ENCODE assay signal across 1 cellular context in the genomic region with DNA sequence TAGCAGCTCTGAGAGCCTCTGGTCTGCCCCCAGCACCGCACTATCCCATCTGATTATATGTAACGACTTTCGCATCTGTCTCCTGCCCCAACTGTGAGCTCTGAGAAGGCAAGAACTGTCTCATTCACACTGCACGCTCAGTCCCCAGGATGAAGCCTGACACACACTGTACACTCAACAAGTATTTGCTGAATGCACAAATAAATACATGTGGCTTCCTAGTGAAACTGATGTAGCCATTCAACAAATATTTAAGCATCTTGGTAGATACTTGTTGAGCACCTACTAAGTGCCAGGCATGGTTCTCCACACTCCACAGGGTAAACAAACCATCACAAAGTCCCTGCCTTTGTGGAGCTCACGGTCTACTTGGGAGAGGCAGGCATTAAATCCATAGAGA.
TF ChIP-seq lines count a peak whose summit lies in the region.

No MANE protein-coding gene starts in this region.

TF ChIP-seq in GM23338, 12 proteins besides CTCF, POLR2A, EP300 and RAD21 (continued from another document):
- TF ChIP-seq, protein P1, sequence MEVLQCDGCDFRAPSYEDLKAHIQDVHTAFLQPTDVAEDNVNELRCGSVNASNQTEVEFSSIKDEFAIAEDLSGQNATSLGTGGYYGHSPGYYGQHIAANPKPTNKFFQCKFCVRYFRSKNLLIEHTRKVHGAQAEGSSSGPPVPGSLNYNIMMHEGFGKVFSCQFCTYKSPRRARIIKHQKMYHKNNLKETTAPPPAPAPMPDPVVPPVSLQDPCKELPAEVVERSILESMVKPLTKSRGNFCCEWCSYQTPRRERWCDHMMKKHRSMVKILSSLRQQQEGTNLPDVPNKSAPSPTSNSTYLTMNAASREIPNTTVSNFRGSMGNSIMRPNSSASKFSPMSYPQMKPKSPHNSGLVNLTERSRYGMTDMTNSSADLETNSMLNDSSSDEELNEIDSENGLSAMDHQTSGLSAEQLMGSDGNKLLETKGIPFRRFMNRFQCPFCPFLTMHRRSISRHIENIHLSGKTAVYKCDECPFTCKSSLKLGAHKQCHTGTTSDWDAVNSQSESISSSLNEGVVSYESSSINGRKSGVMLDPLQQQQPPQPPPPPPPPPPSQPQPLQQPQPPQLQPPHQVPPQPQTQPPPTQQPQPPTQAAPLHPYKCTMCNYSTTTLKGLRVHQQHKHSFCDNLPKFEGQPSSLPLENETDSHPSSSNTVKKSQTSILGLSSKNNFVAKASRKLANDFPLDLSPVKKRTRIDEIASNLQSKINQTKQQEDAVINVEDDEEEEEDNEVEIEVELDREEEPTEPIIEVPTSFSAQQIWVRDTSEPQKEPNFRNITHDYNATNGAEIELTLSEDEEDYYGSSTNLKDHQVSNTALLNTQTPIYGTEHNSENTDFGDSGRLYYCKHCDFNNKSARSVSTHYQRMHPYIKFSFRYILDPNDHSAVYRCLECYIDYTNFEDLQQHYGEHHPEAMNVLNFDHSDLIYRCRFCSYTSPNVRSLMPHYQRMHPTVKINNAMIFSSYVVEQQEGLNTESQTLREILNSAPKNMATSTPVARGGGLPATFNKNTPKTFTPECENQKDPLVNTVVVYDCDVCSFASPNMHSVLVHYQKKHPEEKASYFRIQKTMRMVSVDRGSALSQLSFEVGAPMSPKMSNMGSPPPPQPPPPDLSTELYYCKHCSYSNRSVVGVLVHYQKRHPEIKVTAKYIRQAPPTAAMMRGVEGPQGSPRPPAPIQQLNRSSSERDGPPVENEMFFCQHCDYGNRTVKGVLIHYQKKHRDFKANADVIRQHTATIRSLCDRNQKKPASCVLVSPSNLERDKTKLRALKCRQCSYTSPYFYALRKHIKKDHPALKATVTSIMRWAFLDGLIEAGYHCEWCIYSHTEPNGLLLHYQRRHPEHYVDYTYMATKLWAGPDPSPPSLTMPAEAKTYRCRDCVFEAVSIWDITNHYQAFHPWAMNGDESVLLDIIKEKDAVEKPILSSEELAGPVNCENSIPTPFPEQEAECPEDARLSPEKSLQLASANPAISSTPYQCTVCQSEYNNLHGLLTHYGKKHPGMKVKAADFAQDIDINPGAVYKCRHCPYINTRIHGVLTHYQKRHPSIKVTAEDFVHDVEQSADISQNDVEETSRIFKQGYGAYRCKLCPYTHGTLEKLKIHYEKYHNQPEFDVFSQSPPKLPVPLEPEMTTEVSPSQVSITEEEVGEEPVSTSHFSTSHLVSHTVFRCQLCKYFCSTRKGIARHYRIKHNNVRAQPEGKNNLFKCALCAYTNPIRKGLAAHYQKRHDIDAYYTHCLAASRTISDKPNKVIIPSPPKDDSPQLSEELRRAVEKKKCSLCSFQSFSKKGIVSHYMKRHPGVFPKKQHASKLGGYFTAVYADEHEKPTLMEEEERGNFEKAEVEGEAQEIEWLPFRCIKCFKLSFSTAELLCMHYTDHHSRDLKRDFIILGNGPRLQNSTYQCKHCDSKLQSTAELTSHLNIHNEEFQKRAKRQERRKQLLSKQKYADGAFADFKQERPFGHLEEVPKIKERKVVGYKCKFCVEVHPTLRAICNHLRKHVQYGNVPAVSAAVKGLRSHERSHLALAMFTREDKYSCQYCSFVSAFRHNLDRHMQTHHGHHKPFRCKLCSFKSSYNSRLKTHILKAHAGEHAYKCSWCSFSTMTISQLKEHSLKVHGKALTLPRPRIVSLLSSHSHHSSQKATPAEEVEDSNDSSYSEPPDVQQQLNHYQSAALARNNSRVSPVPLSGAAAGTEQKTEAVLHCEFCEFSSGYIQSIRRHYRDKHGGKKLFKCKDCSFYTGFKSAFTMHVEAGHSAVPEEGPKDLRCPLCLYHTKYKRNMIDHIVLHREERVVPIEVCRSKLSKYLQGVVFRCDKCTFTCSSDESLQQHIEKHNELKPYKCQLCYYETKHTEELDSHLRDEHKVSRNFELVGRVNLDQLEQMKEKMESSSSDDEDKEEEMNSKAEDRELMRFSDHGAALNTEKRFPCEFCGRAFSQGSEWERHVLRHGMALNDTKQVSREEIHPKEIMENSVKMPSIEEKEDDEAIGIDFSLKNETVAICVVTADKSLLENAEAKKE (CRISPR knock-in tag; IDR thresholded peaks at IDR 0.05): no peak
- no peak for TF ChIP-seq ZNF114 (CRISPR knock-in tag; IDR thresholded peaks at IDR 0.05)
TF ChIP-seq in GM23338: peak in this region for 0.
